In genomic region chr1:171948491-171948890, GRCh38 we compare ENCODE assay signal across 14 cellular contexts.
DNase-seq lines count a peak whose midpoint lies in the region; ATAC-seq and TF ChIP-seq lines count a peak whose summit lies in the region.
"Had no signal": no experiment of that assay in that cellular context is flagged by ENCODE, and none has a peak within 500 bp of the region (broad histone marks: within the 10 kb centered on the region; RNA-seq: fewer than 3 reads in every experiment).

No MANE protein-coding gene starts in this region.

- H3K4me3 ChIP-seq in AG10803 (ENCODE audit: low read length) (no peak overlapping the region), fibroblast of villous mesenchyme (ENCODE audit: low read depth, low read length) (no peak overlapping the region)

- no peak overlapping the region for H3K4me3 Mint-ChIP-seq in WTC11
- H3K4me3 Mint-ChIP-seq: dendritic cell treated with granulocyte-macrophage colony-stimulating factor and Interleukin-4, amounts not matched to agents 40 ng/mL and 50 ng/mL, for 4 days had no signal

- H3K4me1 Mint-ChIP-seq in WTC11 = peaks cover 50% of the 10 kb centered on the region

- POLR2A ChIA-PET in WTC11 (lab: Charles Lee) = no interaction called here

- peaks cover 32% of the 10 kb centered on the region for H3K9me3 Mint-ChIP-seq in WTC11
- H3K9me3 Mint-ChIP-seq: dendritic cell treated with granulocyte-macrophage colony-stimulating factor and Interleukin-4, amounts not matched to agents 40 ng/mL and 50 ng/mL, for 4 days had no signal

- CTCF ChIA-PET in WTC11 (lab: Charles Lee) = interaction anchor here (0.5 kb wide), 1 partner anchor 18 kb away, joined by 3 read pairs; no protein-coding TSS in a partner anchor

- no peak overlapping the region for H3K27ac Mint-ChIP-seq in WTC11
- H3K27ac Mint-ChIP-seq: dendritic cell treated with granulocyte-macrophage colony-stimulating factor and Interleukin-4, amounts not matched to agents 40 ng/mL and 50 ng/mL, for 4 days had no signal

- ATAC-seq in WTC11 (peak; percentile 31), GM18867 (IDR thresholded peaks at IDR 0.05; ENCODE audit: unreplicated experiment) (no peak)

- TF ChIP-seq CTCF in AG10803 (conservative IDR thresholded peaks at IDR 0.05; ENCODE audit: low read length) (no peak), WTC11 (IDR thresholded peaks at IDR 0.05) (no peak), fibroblast of villous mesenchyme (IDR thresholded peaks at IDR 0.05; ENCODE audit: insufficient read depth, low read depth, low read length) (no peak)

- H3K36me3 Mint-ChIP-seq in WTC11 = peaks cover 21% of the 10 kb centered on the region

- DNase-seq in AG10803 (ENCODE audit: low read depth) = peak; percentile 74
- DNase-seq in HT-29 (ENCODE audit: low spot score) = peak; percentile 63
- no peak for DNase-seq in WTC11 (ENCODE audit: low spot score)
- DNase-seq in fibroblast of villous mesenchyme (ENCODE audit: low read depth) = peak; percentile 59
- DNase-seq in HK-2 (ENCODE audit: unreplicated experiment) = no peak
- DNase-seq in posterior vena cava (ENCODE audit: low spot score) = no peak
- DNase-seq in HuH-7.5 (ENCODE audit: low spot score) = no peak
- DNase-seq: activated CD4-positive, alpha-beta T cell treated with anti-CD3 and anti-CD28 coated beads, Interleukin-2, amount 50 U/mL, for 4 hours; kidney; NCI-H1417 treated with DMSO at 0.1 percent for 48 hours; posterior cingulate gyrus; substantia nigra had no signal

- intact Hi-C loops in posterior vena cava (cut with DNase I) = no loop called here

- H3K27me3 Mint-ChIP-seq in WTC11 (ENCODE audit: low read depth) = no peaks in the 10 kb centered on the region
- H3K27me3 Mint-ChIP-seq: dendritic cell treated with granulocyte-macrophage colony-stimulating factor and Interleukin-4, amounts not matched to agents 40 ng/mL and 50 ng/mL, for 4 days had no signal

TF ChIP-seq in WTC11, 78 proteins besides CTCF, POLR2A, EP300 and RAD21:
- no peak for TF ChIP-seq ZNF671 (CRISPR knock-in tag; IDR thresholded peaks at IDR 0.05)
- TF ChIP-seq ZNF416 (CRISPR knock-in tag; IDR thresholded peaks at IDR 0.05) = no peak
- no peak for TF ChIP-seq NR2C2 (CRISPR knock-in tag; IDR thresholded peaks at IDR 0.05)

Comparison
In these comparisons a context has a peak if more than half of its experiments do, and no peak if none do; other contexts are left out.
1. DNase-seq: peak in AG10803 (single experiment), HT-29 (single experiment) and fibroblast of villous mesenchyme (single experiment); none in WTC11 (single experiment), HK-2 (single experiment), posterior vena cava (single experiment) and HuH-7.5 (single experiment).